ENCODE assay signal across 8 cellular contexts in genomic region chr6:132962936-132963579, GRCh38.
DNase-seq lines count a peak whose midpoint lies in the region; ATAC-seq and TF ChIP-seq lines count a peak whose summit lies in the region.

No MANE protein-coding gene starts in this region.

- H3K27ac ChIP-seq in CD8-positive, alpha-beta T cell (ENCODE audit: low read depth, low read length) = no peak overlapping the region
- no peak overlapping the region for H3K27ac ChIP-seq in naive thymus-derived CD4-positive, alpha-beta T cell (ENCODE audit: low read depth, low read length)
- no peak overlapping the region for H3K27ac ChIP-seq in stomach

- no peaks in the 10 kb centered on the region for H3K4me1 Mint-ChIP-seq in CD8-positive, alpha-beta T cell (ENCODE audit: low read depth)
- H3K4me1 Mint-ChIP-seq in naive thymus-derived CD4-positive, alpha-beta T cell = peaks cover 0 to 29% (median 0%) of the 10 kb centered on the region in 7 donors

- 58 to 65% (median 62%) methylated on average over 6 of the region's 6 CpGs for WGBS in stomach, 5 donors

- H3K9me3 Mint-ChIP-seq in CD8-positive, alpha-beta T cell = no peaks in the 10 kb centered on the region
- peaks cover 0 to 2% (median 0%) of the 10 kb centered on the region in 11 donors for H3K9me3 Mint-ChIP-seq in naive thymus-derived CD4-positive, alpha-beta T cell

- peak; percentile 70 for TF ChIP-seq CTCF in CD8-positive, alpha-beta T cell (IDR thresholded peaks at IDR 0.05)
- TF ChIP-seq CTCF in epithelial cell of esophagus (IDR thresholded peaks at IDR 0.05; ENCODE audit: insufficient read depth, low read depth, low read length, missing control alignments) = peak; percentile 95
- peak in 5 of 7 experiments; percentile 30 to 58 (median 45) for TF ChIP-seq CTCF in stomach (IDR thresholded peaks at IDR 0.05)

- H3K4me3 Mint-ChIP-seq in CD8-positive, alpha-beta T cell = no peak overlapping the region
- no peak overlapping the region for H3K4me3 Mint-ChIP-seq in naive thymus-derived CD4-positive, alpha-beta T cell

- no peaks in the 10 kb centered on the region for H3K4me1 ChIP-seq in CD8-positive, alpha-beta T cell (ENCODE audit: insufficient read depth, low read length)
- H3K4me1 ChIP-seq in naive thymus-derived CD4-positive, alpha-beta T cell (ENCODE audit: control insufficient read depth in 2 of 2, insufficient read depth in 2 of 2, low read length in 2 of 2) = no peaks in the 10 kb centered on the region
- peaks cover 0 to 12% (median 4%) of the 10 kb centered on the region in 4 donors for H3K4me1 ChIP-seq in stomach

- H3K4me3 ChIP-seq in CD8-positive, alpha-beta T cell (ENCODE audit: low read depth, low read length) = no peak overlapping the region
- H3K4me3 ChIP-seq in epithelial cell of esophagus (ENCODE audit: low read length) (no peak overlapping the region), stomach (no peak overlapping the region)
- H3K4me3 ChIP-seq in naive thymus-derived CD4-positive, alpha-beta T cell (ENCODE audit: low read length) = no peak overlapping the region

- no peaks in the 10 kb centered on the region for H3K36me3 Mint-ChIP-seq in CD8-positive, alpha-beta T cell
- peaks cover 0 to 3% (median 0%) of the 10 kb centered on the region in 5 donors for H3K36me3 Mint-ChIP-seq in naive thymus-derived CD4-positive, alpha-beta T cell

- TF ChIP-seq EP300 in stomach (IDR thresholded peaks at IDR 0.05) = no peak

- H3K36me3 ChIP-seq in CD8-positive, alpha-beta T cell (ENCODE audit: insufficient read depth, low read length) = no peaks in the 10 kb centered on the region
- H3K36me3 ChIP-seq in naive thymus-derived CD4-positive, alpha-beta T cell (ENCODE audit: control insufficient read depth in 2 of 3, insufficient read depth in 3 of 3, low read length in 3 of 3) = no peaks in the 10 kb centered on the region
- H3K36me3 ChIP-seq in stomach = no peaks in the 10 kb centered on the region

- no peaks in the 10 kb centered on the region for H3K27me3 ChIP-seq in CD8-positive, alpha-beta T cell (ENCODE audit: insufficient read depth, low read length)
- H3K27me3 ChIP-seq in naive thymus-derived CD4-positive, alpha-beta T cell (ENCODE audit: control insufficient read depth in 2 of 2, insufficient read depth in 2 of 2, low read length in 2 of 2) = no peaks in the 10 kb centered on the region
- no peaks in the 10 kb centered on the region for H3K27me3 ChIP-seq in stomach

- intact Hi-C loops in CD8-positive, alpha-beta T cell (cut with DNase I, micrococcal nuclease) = loop anchor here (2.0 to 5.0 kb wide), 4 partner anchors 431 to 1134 kb away; no protein-coding TSS in a partner anchor
- intact Hi-C loops in naive thymus-derived CD4-positive, alpha-beta T cell (cut with micrococcal nuclease) = loop anchor here (1.0 to 5.0 kb wide), 7 partner anchors 77 to 549 kb away; no protein-coding TSS in a partner anchor
- intact Hi-C loops in stomach (cut with DNase I; ENCODE audit: low total_unique reads) = no loop called here

- TF ChIP-seq POLR2A in stomach (IDR thresholded peaks at IDR 0.05) = no peak

- POLR2A ChIA-PET in CD8-positive, alpha-beta T cell (lab: Charles Lee) = no interaction called here
- POLR2A ChIA-PET in naive thymus-derived CD4-positive, alpha-beta T cell (lab: Charles Lee) = no interaction called here

- H3K27ac Mint-ChIP-seq in CD8-positive, alpha-beta T cell = no peak overlapping the region
- H3K27ac Mint-ChIP-seq in naive thymus-derived CD4-positive, alpha-beta T cell = no peak overlapping the region

- H3K27me3 Mint-ChIP-seq in CD8-positive, alpha-beta T cell (ENCODE audit: low read depth) = peaks cover 29% of the 10 kb centered on the region
- peaks cover 22 to 49% (median 38%) of the 10 kb centered on the region in 5 donors for H3K27me3 Mint-ChIP-seq in naive thymus-derived CD4-positive, alpha-beta T cell

- no peaks in the 10 kb centered on the region for H3K9me3 ChIP-seq in CD8-positive, alpha-beta T cell (ENCODE audit: low read length)
- H3K9me3 ChIP-seq in naive thymus-derived CD4-positive, alpha-beta T cell (ENCODE audit: control insufficient read depth in 2 of 3, low read length in 3 of 3) = no peaks in the 10 kb centered on the region
- no peaks in the 10 kb centered on the region for H3K9me3 ChIP-seq in stomach

- peak; percentile 5 to 57 (median 37) for DNase-seq in CD8-positive, alpha-beta T cell
- DNase-seq in GM19238 (ENCODE audit: insufficient read length, low spot score) (peak; percentile 26), NCI-H774 (lab: John Stamatoyannopoulos, UW) (peak; percentile 78), epithelial cell of esophagus (ENCODE audit: low read depth) (peak; percentile 77), stomach (peak; percentile 75)
- DNase-seq in activated CD8-positive, alpha-beta memory T cell treated with anti-CD3 and anti-CD28 coated beads for 24 hours = peak; percentile 74
- DNase-seq in naive thymus-derived CD4-positive, alpha-beta T cell = peak in 7 of 9 donors; percentile 6 to 64 (median 20)

- CTCF ChIA-PET in CD8-positive, alpha-beta T cell (lab: Charles Lee) = interaction anchor here (0.9 to 1.9 kb wide), 5 partner anchors 9 to 29 kb away, joined by 4 to 8 read pairs (median 4); no protein-coding TSS in a partner anchor
- CTCF ChIA-PET in naive thymus-derived CD4-positive, alpha-beta T cell (lab: Charles Lee) = interaction anchor here (0.7 to 1.1 kb wide), 2 partner anchors 15 to 140 kb away, joined by 3 to 5 read pairs; no protein-coding TSS in a partner anchor

- ATAC-seq in CD8-positive, alpha-beta T cell = peak; percentile 44
- peak; percentile 90 for ATAC-seq in HG03432 (IDR thresholded peaks at IDR 0.05; ENCODE audit: unreplicated experiment)
- peak; percentile 65 for ATAC-seq in naive thymus-derived CD4-positive, alpha-beta T cell

Comparison
In these comparisons a context has a peak if more than half of its experiments do, and no peak if none do; other contexts are left out.
1. DNase-seq: peak in every context shown above with its lines; median percentile 78 in NCI-H774; 77 in epithelial cell of esophagus; 75 in stomach; 74 in activated CD8-positive, alpha-beta memory T cell treated with anti-CD3 and anti-CD28 coated beads for 24 hours; 37 in CD8-positive, alpha-beta T cell; 26 in GM19238; 20 in naive thymus-derived CD4-positive, alpha-beta T cell.
2. CTCF ChIP-seq: peak in every context shown above with its lines; median percentile 95 in epithelial cell of esophagus; 70 in CD8-positive, alpha-beta T cell; 45 in stomach.